Comparison of ENCODE assay signal across 16 cellular contexts in genomic region chr18:47755102-47755456, GRCh38.
"Had no signal": no experiment of that assay in that cellular context is flagged by ENCODE, and none has a peak within 500 bp of the region (broad histone marks: within the 10 kb centered on the region; RNA-seq: fewer than 3 reads in every experiment).

No MANE protein-coding gene starts in this region.

- H3K27ac ChIP-seq: left lung, lower lobe of right lung, neutrophil, parathyroid adenoma, psoas muscle, right lobe of liver, testis, thyroid gland, transverse colon, upper lobe of right lung had no signal

- H3K9me3 ChIP-seq: left lung, neutrophil, psoas muscle, testis, thyroid gland, upper lobe of right lung had no signal

- H3K79me2 ChIP-seq: parathyroid adenoma had no signal

- H3K27me3 ChIP-seq: right lobe of liver, testis, thyroid gland, upper lobe of right lung had no signal

- H3K4me2 ChIP-seq: smooth muscle cell had no signal

- H3K4me3 ChIP-seq: left lung, lower lobe of right lung, psoas muscle, right lobe of liver, smooth muscle cell, thyroid gland, transverse colon, upper lobe of right lung had no signal

- H3K4me1 ChIP-seq: left lung, lower lobe of right lung, parathyroid adenoma, psoas muscle, right lobe of liver, testis, thyroid gland, transverse colon, upper lobe of right lung had no signal

- DNase-seq: hippocampal formation, kidney, lower lobe of right lung, mesenchymal stem cell, occipital lobe, psoas muscle had no signal

- ATAC-seq: stimulated activated memory B cell treated with anti-CD40 and anti-IgM and Interleukin-4, amounts not matched to agents 10 μg/mL and 1 μg/mL and 100 μg/mL, for 72 hours had no signal

- H3K9ac ChIP-seq: parathyroid adenoma had no signal

- H3K36me3 ChIP-seq: left lung, lower lobe of right lung, neutrophil, right lobe of liver, thyroid gland, transverse colon, upper lobe of right lung had no signal
